ENCODE assay signal across 8 cellular contexts in genomic region chr4:132918083-132918482, GRCh38.
"Had no signal": no experiment of that assay in that cellular context is flagged by ENCODE, and none has a peak within 500 bp of the region (broad histone marks: within the 10 kb centered on the region; RNA-seq: fewer than 3 reads in every experiment).

No MANE protein-coding gene starts in this region.

- H3K4me2 ChIP-seq: KMS-11 had no signal

- H3K36me3 Mint-ChIP-seq: IgD-negative memory B cell had no signal

- H3K4me1 Mint-ChIP-seq: H9, IgD-negative memory B cell had no signal

- H3K4me3 Mint-ChIP-seq: H9, IgD-negative memory B cell had no signal

- H3K9ac ChIP-seq: KMS-11 had no signal

- H3K9me3 Mint-ChIP-seq: H9, IgD-negative memory B cell had no signal

- ATAC-seq: HepG2 had no signal

- H3K27ac Mint-ChIP-seq: H9, IgD-negative memory B cell had no signal

- H3K27ac ChIP-seq: HL-60, KMS-11 had no signal

- H3K27me3 Mint-ChIP-seq: IgD-negative memory B cell had no signal

- DNase-seq: GOT3, H9, HCEC 1CT, KBM-7 had no signal
